ENCODE assay signal across 1 cellular context in genomic region chr20:46694484-46694883, GRCh38.
TF ChIP-seq lines count a peak whose summit lies in the region.

No MANE protein-coding gene starts in this region.

TF ChIP-seq in K562, 482 proteins besides CTCF, POLR2A, EP300 and RAD21 (continues in another document):
- TF ChIP-seq ATF3 (IDR thresholded peaks at IDR 0.05) (peak; percentile 19; the same call in 1 of the 2 replicates), ATF3 (CRISPR knock-in tag; conservative IDR thresholded peaks at IDR 0.05) (no peak), SREBF1 (IDR thresholded peaks at IDR 0.05; ENCODE audit: borderline replicate concordance, low read depth, low read length) (no peak), CEBPB (tag; IDR thresholded peaks at IDR 0.05) (peak; percentile 7; the same call in 1 of the 2 replicates), USF1 (CRISPR knock-in tag; IDR thresholded peaks at IDR 0.05) (peak; percentile 86), MYC (IDR thresholded peaks at IDR 0.05; ENCODE audit: low read depth, low read length) (0 out of 2 replicates have a peak, but pooled peaks have one; percentile 29), MYC (CRISPR knock-in tag; IDR thresholded peaks at IDR 0.05; ENCODE audit: borderline replicate concordance, low read depth) (no peak), GTF2A2 (tag; IDR thresholded peaks at IDR 0.05) (no peak), ELF1 (tag; IDR thresholded peaks at IDR 0.05) (no peak), ATF1 (CRISPR knock-in tag; IDR thresholded peaks at IDR 0.05) (no peak), ATF1 (tag; IDR thresholded peaks at IDR 0.05) (peak; percentile 35; the same call in 1 of the 2 replicates), STAT5B (CRISPR knock-in tag; IDR thresholded peaks at IDR 0.05) (no peak), ZNF316 (IDR thresholded peaks at IDR 0.05) (peak; percentile 55), ID3 (CRISPR knock-in tag; IDR thresholded peaks at IDR 0.05) (no peak), ID3 (tag; IDR thresholded peaks at IDR 0.05) (no peak), C11orf30 (IDR thresholded peaks at IDR 0.05; ENCODE audit: low read depth) (peak; percentile 59; the same call in 1 of the 2 replicates), CREM (IDR thresholded peaks at IDR 0.05; ENCODE audit: low read depth) (peak; percentile 48; the same call in 1 of the 2 replicates), ZNF644 (tag; IDR thresholded peaks at IDR 0.05; ENCODE audit: low read depth) (0 out of 2 replicates have a peak, but pooled peaks have one; percentile 45), ATF7 (IDR thresholded peaks at IDR 0.05) (peak; percentile 45; the same call in 1 of the 2 replicates), SLC30A9 (CRISPR knock-in tag; IDR thresholded peaks at IDR 0.05) (no peak), ZNF395 (CRISPR knock-in tag; IDR thresholded peaks at IDR 0.05) (peak; percentile 57; the same call in 1 of the 2 replicates), CBFA2T2 (conservative IDR thresholded peaks at IDR 0.05) (0 out of 2 replicates have a peak, but pooled peaks have one; percentile 10), PKNOX1 (IDR thresholded peaks at IDR 0.05) (peak; percentile 31; the same call in 1 of the 2 replicates), ZNF766 (CRISPR knock-in tag; conservative IDR thresholded peaks at IDR 0.05) (0 out of 2 replicates have a peak, but pooled peaks have one; percentile 45), CBX3 (IDR thresholded peaks at IDR 0.05; ENCODE audit: borderline replicate concordance in 1 of 2, low read length in 2 of 2) (0 out of 3 replicates have a peak, but pooled peaks of 1 of the 2 experiments have one; percentile 25), KLF16 (IDR thresholded peaks at IDR 0.05) (no peak), FOS (IDR thresholded peaks at IDR 0.05; ENCODE audit: extremely low read depth, insufficient read length) (peak; percentile 76), PHB2 (IDR thresholded peaks at IDR 0.05; ENCODE audit: low read depth) (no peak), MAX (CRISPR knock-in tag; IDR thresholded peaks at IDR 0.05) (no peak), RBFOX2 (IDR thresholded peaks at IDR 0.05; ENCODE audit: low read depth, low read length) (0 out of 2 replicates have a peak, but pooled peaks have one; percentile 13), USF2 (CRISPR knock-in tag; IDR thresholded peaks at IDR 0.05) (peak; percentile 90), RBM25 (IDR thresholded peaks at IDR 0.05; ENCODE audit: low read depth, low read length, severe bottlenecking) (peak; percentile 85), AFF1 (IDR thresholded peaks at IDR 0.05; ENCODE audit: low read depth in 1 of 2, partially characterized antibody in 2 of 2) (peak in 1 of 2 experiments; percentile 40), FOXJ3 (CRISPR knock-in tag; IDR thresholded peaks at IDR 0.05) (no peak), NRF1 (conservative IDR thresholded peaks at IDR 0.05 in 1 of 2, IDR thresholded peaks at IDR 0.05 in 1 of 2) (peak; percentile 29 to 39; a peak in 1 of 4 replicates), ZNF589 (CRISPR knock-in tag; IDR thresholded peaks at IDR 0.05; ENCODE audit: low read depth) (0 out of 2 replicates have a peak, but pooled peaks have one; percentile 57), MEIS2 (IDR thresholded peaks at IDR 0.05; ENCODE audit: partially characterized antibody) (peak; percentile 76), NR2C2 (CRISPR knock-in tag; IDR thresholded peaks at IDR 0.05) (no peak), NR2C2 (tag; IDR thresholded peaks at IDR 0.05) (0 out of 2 replicates have a peak, but pooled peaks have one; percentile 30), TOE1 (IDR thresholded peaks at IDR 0.05; ENCODE audit: borderline replicate concordance) (no peak), TOE1 (CRISPR knock-in tag; IDR thresholded peaks at IDR 0.05; ENCODE audit: borderline replicate concordance, low read depth) (no peak), FOXK2 (conservative IDR thresholded peaks at IDR 0.05 in 1 of 2, IDR thresholded peaks at IDR 0.05 in 1 of 2; ENCODE audit: low read depth in 2 of 2) (0 out of 4 replicates have a peak, but pooled peaks of 1 of the 2 experiments have one; percentile 18), GABPA (tag; conservative IDR thresholded peaks at IDR 0.05; ENCODE audit: low read depth) (0 out of 2 replicates have a peak, but pooled peaks have one; percentile 39), HCFC1 (IDR thresholded peaks at IDR 0.05; ENCODE audit: low read depth, low read length) (peak; percentile 80), DACH1 (IDR thresholded peaks at IDR 0.05; ENCODE audit: partially characterized antibody) (no peak), KHSRP (IDR thresholded peaks at IDR 0.05) (no peak), NCOR1 (IDR thresholded peaks at IDR 0.05) (no peak), NR1H2 (CRISPR knock-in tag; IDR thresholded peaks at IDR 0.05) (no peak), PTRF (tag; IDR thresholded peaks at IDR 0.05) (no peak), ETS1 (conservative IDR thresholded peaks at IDR 0.05; ENCODE audit: control insufficient read depth, low read depth, low read length) (no peak)
